ENCODE assay signal across 17 cellular contexts in genomic region chr18:45844938-45845337, GRCh38. TPM values are rescaled to one million over a fixed set of nuclear protein-coding genes. Genes with fewer than 3 reads are reported as not detected.
"Had no signal": no experiment of that assay in that cellular context is flagged by ENCODE, and none has a peak within 500 bp of the region (broad histone marks: within the 10 kb centered on the region; RNA-seq: fewer than 3 reads in every experiment).

No MANE protein-coding gene starts in this region.

- H3K4me3 ChIP-seq: hepatocyte, pancreas, thoracic aorta, uterus had no signal

- H3K4me3 Mint-ChIP-seq: activated CD8-positive, alpha-beta T cell treated with anti-CD3 and anti-CD28 coated beads for 36 hours; brain; dendritic cell treated with granulocyte-macrophage colony-stimulating factor and Interleukin-4, amounts not matched to agents 40 ng/mL and 50 ng/mL, for 4 days; stimulated activated naive CD8-positive, alpha-beta T cell treated with anti-CD3 and anti-CD28 coated beads, Interleukin-15, amount 100 ng/mL, for 72 hours had no signal

- H3K9me3 Mint-ChIP-seq: activated CD8-positive, alpha-beta T cell treated with anti-CD3 and anti-CD28 coated beads for 36 hours; brain; dendritic cell treated with granulocyte-macrophage colony-stimulating factor and Interleukin-4, amounts not matched to agents 40 ng/mL and 50 ng/mL, for 4 days; stimulated activated naive CD8-positive, alpha-beta T cell treated with anti-CD3 and anti-CD28 coated beads, Interleukin-15, amount 100 ng/mL, for 72 hours had no signal

- H3K27ac ChIP-seq: hepatocyte, pancreas, thoracic aorta, uterus had no signal

- H3K4me1 Mint-ChIP-seq: brain had no signal

- H3K36me3 ChIP-seq: pancreas, thoracic aorta, uterus had no signal

- H3K9me3 ChIP-seq: pancreas, thoracic aorta, uterus had no signal

- DNase-seq: activated CD8-positive, alpha-beta T cell treated with anti-CD3 and anti-CD28 coated beads for 36 hours; activated naive CD4-positive, alpha-beta T cell treated with Interleukin-2 at 50 U/mL for 16 hours; amygdala; cerebellar nuclear complex; kidney; left ventricle myocardium superior; pancreas; stimulated activated CD4-positive, alpha-beta T cell treated with anti-CD3 and anti-CD28 coated beads, Interleukin-4, amount 100 ng/mL, for 1 hour; stimulated activated CD8-positive, alpha-beta memory T cell treated with anti-CD3 and anti-CD28 coated beads, Interleukin-4, amount 100 ng/mL, for 48 hours; stimulated activated naive CD8-positive, alpha-beta T cell treated with anti-CD3 and anti-CD28 coated beads, Interleukin-15, amount 100 ng/mL, for 72 hours; T-helper 9 cell; uterus had no signal

- H3K27ac Mint-ChIP-seq: brain; dendritic cell treated with granulocyte-macrophage colony-stimulating factor and Interleukin-4, amounts not matched to agents 40 ng/mL and 50 ng/mL, for 4 days had no signal

- ATAC-seq: activated CD8-positive, alpha-beta T cell treated with anti-CD3 and anti-CD28 coated beads for 36 hours; left ventricle myocardium superior; pancreas; stimulated activated naive CD8-positive, alpha-beta T cell treated with anti-CD3 and anti-CD28 coated beads, Interleukin-15, amount 100 ng/mL, for 72 hours had no signal

- H3K27me3 ChIP-seq: hepatocyte, pancreas, uterus had no signal

- H3K4me1 ChIP-seq: pancreas, uterus had no signal

RNA-seq across cellular contexts. Expression of gene SIGLEC15, which starts 19.5 kb away (rescaled TPM):
- total RNA-seq: activated CD8-positive, alpha-beta T cell treated with anti-CD3 and anti-CD28 coated beads for 36 hours; myocyte had no signal
